20 cellular contexts compared by ENCODE assay signal in the genomic region with DNA sequence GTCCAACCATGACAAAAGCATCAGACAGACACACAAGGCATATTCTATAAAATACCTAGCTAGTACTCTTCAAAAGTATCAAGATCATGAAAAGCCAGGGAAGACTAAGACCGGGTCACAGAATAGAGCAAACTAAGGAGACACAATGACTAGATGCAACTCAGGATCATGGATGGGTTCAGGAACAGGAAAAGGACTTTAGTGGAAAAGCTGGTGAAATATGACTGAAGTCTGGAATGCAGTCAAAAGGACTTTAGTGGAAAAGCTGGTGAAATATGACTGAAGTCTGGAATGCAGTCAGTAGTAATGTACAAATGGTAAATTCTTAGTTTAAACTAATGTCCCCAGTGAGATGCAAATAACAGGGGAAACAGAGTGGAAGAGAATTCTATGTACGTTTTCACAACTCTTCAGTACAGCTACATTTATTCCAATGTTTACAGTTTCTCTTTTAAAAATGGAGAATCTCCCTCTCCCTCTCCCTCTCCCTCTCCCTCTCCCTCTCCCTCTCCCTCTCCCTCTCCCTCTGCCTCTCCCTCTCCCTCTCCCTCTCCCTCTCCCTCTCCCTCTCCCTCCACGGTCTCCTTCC.
"Had no signal": no experiment of that assay in that cellular context is flagged by ENCODE, and none has a peak within 500 bp of the region (broad histone marks: within the 10 kb centered on the region; RNA-seq: fewer than 3 reads in every experiment).

No MANE protein-coding gene starts in this region.

- H3K9ac ChIP-seq: parathyroid adenoma had no signal

- H3K4me1 ChIP-seq: parathyroid adenoma, spleen had no signal

- DNase-seq: activated CD4-positive, alpha-beta T cell treated with anti-CD3 and anti-CD28 coated beads for 1 hour; activated CD4-positive, alpha-beta T cell treated with anti-CD3 and anti-CD28 coated beads, Interleukin-2, amount 50 U/mL, for 4 hours; activated gamma-delta T cell treated with Interleukin-2 at 50 U/mL for 16 hours; activated T-cell treated with anti-CD3 and anti-CD28 coated beads, Interleukin-2, amount 50 U/mL, for 72 hours; amygdala; caudate nucleus; gastrocnemius medialis; immature natural killer cell; kidney glomerular epithelial cell; mucosa of descending colon; naive thymus-derived CD4-positive, alpha-beta T cell; spleen; stimulated activated CD4-positive, alpha-beta T cell treated with anti-CD3 and anti-CD28 coated beads, Interleukin-4, amount 100 ng/mL, for 4 hours; SW 1271; T-helper 2 cell had no signal

- H3K4me3 Mint-ChIP-seq: activated T-cell treated with anti-CD3 and anti-CD28 coated beads, Interleukin-2, amount 50 U/mL, for 72 hours; brain; immature natural killer cell; naive thymus-derived CD4-positive, alpha-beta T cell; stimulated activated memory B cell treated with anti-CD40 and anti-IgM and Interleukin-4, amounts not matched to agents 10 μg/mL and 1 μg/mL and 100 μg/mL, for 72 hours had no signal

- H3K4me3 ChIP-seq: gastrocnemius medialis, mucosa of descending colon, spleen had no signal

- H3K27me3 Mint-ChIP-seq: brain; naive thymus-derived CD4-positive, alpha-beta T cell; stimulated activated memory B cell treated with anti-CD40 and anti-IgM and Interleukin-4, amounts not matched to agents 10 μg/mL and 1 μg/mL and 100 μg/mL, for 72 hours had no signal

- H3K27me3 ChIP-seq: gastrocnemius medialis, spleen had no signal

- H3K36me3 ChIP-seq: gastrocnemius medialis had no signal

- H3K9me3 Mint-ChIP-seq: immature natural killer cell had no signal

- H3K27ac ChIP-seq: gastrocnemius medialis, parathyroid adenoma, VCaP had no signal

- H2AFZ ChIP-seq: parathyroid adenoma had no signal

- H3K9me3 ChIP-seq: gastrocnemius medialis, mucosa of descending colon had no signal

- H3K27ac Mint-ChIP-seq: activated naive CD4-positive, alpha-beta T cell treated with anti-CD3 and anti-CD28 coated beads, Interleukin-2, amount 50 U/mL, for 72 hours; activated T-cell treated with anti-CD3 and anti-CD28 coated beads, Interleukin-2, amount 50 U/mL, for 72 hours; brain; naive thymus-derived CD4-positive, alpha-beta T cell; stimulated activated memory B cell treated with anti-CD40 and anti-IgM and Interleukin-4, amounts not matched to agents 10 μg/mL and 1 μg/mL and 100 μg/mL, for 72 hours had no signal
